21 cellular contexts compared by ENCODE assay signal in genomic region chr10:110034596-110034995, GRCh38. TPM values are rescaled to one million over a fixed set of nuclear protein-coding genes. Genes with fewer than 3 reads are reported as not detected.
DNase-seq lines count a peak whose midpoint lies in the region; ATAC-seq and TF ChIP-seq lines count a peak whose summit lies in the region.
"Had no signal": no experiment of that assay in that cellular context is flagged by ENCODE, and none has a peak within 500 bp of the region (broad histone marks: within the 10 kb centered on the region; RNA-seq: fewer than 3 reads in every experiment).

No MANE protein-coding gene starts in this region.

- H3K9me3 ChIP-seq in ascending aorta: no peaks in the 10 kb centered on the region
- H3K9me3 ChIP-seq in OCI-LY7 (ENCODE audit: low read length): no peaks in the 10 kb centered on the region
- H3K9me3 ChIP-seq: esophagus squamous epithelium, gastroesophageal sphincter, mucosa of descending colon, right lobe of liver, tibial artery had no signal

- peaks cover 14% of the 10 kb centered on the region for H4K20me1 ChIP-seq in OCI-LY7 (ENCODE audit: insufficient read depth, low read length)

- H2AFZ ChIP-seq in ACC112 (ENCODE audit: low read length, unreplicated experiment) (no peak overlapping the region), OCI-LY7 (ENCODE audit: low read length) (no peak overlapping the region)

- H3K36me3 ChIP-seq in ACC112 (ENCODE audit: insufficient read depth, low read length): 0 out of 2 replicates have a peak, but pooled peaks cover 2% of the 10 kb centered on the region
- no peaks in the 10 kb centered on the region for H3K36me3 ChIP-seq in ascending aorta
- no peaks in the 10 kb centered on the region for H3K36me3 ChIP-seq in OCI-LY7 (ENCODE audit: insufficient read depth, low read length)
- H3K36me3 ChIP-seq: esophagus squamous epithelium, gastroesophageal sphincter, right lobe of liver, tibial artery had no signal

- 0 out of 2 replicates have a peak overlapping the region, but pooled peaks have one; percentile 15 for H3K4me3 ChIP-seq in ACC112 (ENCODE audit: low read depth, low read length)
- H3K4me3 ChIP-seq in ascending aorta: no peak overlapping the region
- no peak overlapping the region for H3K4me3 ChIP-seq in OCI-LY7 (ENCODE audit: low read depth, low read length, poor library complexity, severe bottlenecking)
- H3K4me3 ChIP-seq: esophagus squamous epithelium, gastroesophageal sphincter, mucosa of descending colon, right lobe of liver, tibial artery had no signal

- no peak for TF ChIP-seq CTCF in ascending aorta (IDR thresholded peaks at IDR 0.05)
- TF ChIP-seq CTCF in OCI-LY7 (conservative IDR thresholded peaks at IDR 0.05; ENCODE audit: low read length): no peak

- H3K27ac ChIP-seq in ACC112 (ENCODE audit: low read depth, low read length) (no peak overlapping the region), ascending aorta (peak overlapping the region; percentile 17 to 48), OCI-LY7 (ENCODE audit: low read depth, low read length, poor library complexity, severe bottlenecking) (no peak overlapping the region)
- H3K27ac ChIP-seq: esophagus squamous epithelium, gastroesophageal sphincter, right lobe of liver had no signal

- POLR2A ChIA-PET in OCI-LY7 (lab: Charles Lee): interaction anchor here (0.5 to 1.8 kb wide), 6 partner anchors 11 to 60 kb away, joined by 3 to 4 read pairs (median 3); no protein-coding TSS in a partner anchor

- H3K4me1 ChIP-seq in ACC112 (ENCODE audit: control insufficient read depth, insufficient read depth, low read length, unreplicated experiment) (peaks cover 29% of the 10 kb centered on the region), ascending aorta (peaks cover 0 to 28% of the 10 kb centered on the region in 2 donors), OCI-LY7 (ENCODE audit: insufficient read depth, low read length, poor library complexity, severe bottlenecking) (peaks cover 17% of the 10 kb centered on the region)

- ATAC-seq in esophagus mucosa (peak; percentile 50), GM21529 (IDR thresholded peaks at IDR 0.05; ENCODE audit: unreplicated experiment) (no peak)
- ATAC-seq: gastroesophageal sphincter, mucosa of descending colon, right lobe of liver had no signal

- peaks cover 79% of the 10 kb centered on the region for H3K79me2 ChIP-seq in ACC112 (ENCODE audit: control insufficient read depth, insufficient read depth, low read length, unreplicated experiment)
- H3K79me2 ChIP-seq in OCI-LY7 (ENCODE audit: insufficient read depth, low read depth, low read length): peaks cover 50% of the 10 kb centered on the region

- CTCF ChIA-PET in OCI-LY7 (lab: Charles Lee; ENCODE audit: unreplicated experiment): interaction anchor here (0.6 kb wide), 1 partner anchor 28 kb away, joined by 4 read pairs; no protein-coding TSS in a partner anchor

- H3K4me2 ChIP-seq in OCI-LY7 (ENCODE audit: low read length): no peak overlapping the region

- H3K27me3 ChIP-seq in ACC112 (ENCODE audit: insufficient read depth, low read length): no peaks in the 10 kb centered on the region
- no peaks in the 10 kb centered on the region for H3K27me3 ChIP-seq in ascending aorta
- H3K27me3 ChIP-seq: esophagus squamous epithelium, gastroesophageal sphincter, right lobe of liver, tibial artery had no signal

- no peaks in the 10 kb centered on the region for H3K9me2 ChIP-seq in OCI-LY7 (ENCODE audit: insufficient read depth, low read length)

- intact Hi-C loops in ascending aorta (cut with DNase I) (no loop called here), OCI-LY7 (cut with micrococcal nuclease; ENCODE audit: unreplicated experiment) (no loop called here)

- DNase-seq in ELR (ENCODE audit: low read depth): peak; percentile 33
- no peak for DNase-seq in ascending aorta (ENCODE audit: low spot score in 2 of 2)
- DNase-seq in activated CD4-positive, alpha-beta T cell treated with anti-CD3 and anti-CD28 coated beads, Interleukin-2, amount 50 U/mL, for 4 hours: no peak
- DNase-seq in OCI-LY7 (ENCODE audit: low spot score): no peak
- DNase-seq in activated effector memory CD4-positive, alpha-beta T cell treated with anti-CD3 and anti-CD28 coated beads, Interleukin-2, amount 50 U/mL, for 16 hours: no peak
- DNase-seq: activated CD4-positive, alpha-beta memory T cell treated with anti-CD3 and anti-CD28 coated beads, Interleukin-2, amount 10 ng/mL, durations not matched to agents 7 days and 5 days; activated gamma-delta T cell; amygdala; central memory CD4-positive, alpha-beta T cell; DMS 273 treated with DMSO at 0.1 percent for 48 hours; effector CD4-positive, alpha-beta T cell; esophagus squamous epithelium; mucosa of descending colon; NCI-H1417 treated with DMSO at 0.1 percent for 48 hours; right lobe of liver; SHP77 treated with DMSO at 0.1 percent for 48 hours; tibial artery had no signal

- BruUV-seq in OCI-LY7 (replicated peaks; lab: Mats Ljungman, UMichigan): no TSS peak

RNA-seq across cellular contexts. Expression of gene ADD3, which starts 26.8 kb away (rescaled TPM):
- total RNA-seq in ascending aorta: 93.0 TPM
- 40.3 TPM for total RNA-seq in esophagus mucosa
- 53.3 and 75.8 TPM in 2 replicates for total RNA-seq in OCI-LY7 (2014; rRNA removed; shearing (Covaris generic))
- total RNA-seq in OCI-LY7 (2022): 89.7 and 100 TPM in 2 replicates

Comparison
In these comparisons a context has a peak if more than half of its experiments do, and no peak if none do; other contexts are left out.
1. H3K27ac ChIP-seq: peak in ascending aorta (2 of 2); none in ACC112 (single experiment) and OCI-LY7 (single experiment).